8 cellular contexts compared by ENCODE assay signal in the genomic region with DNA sequence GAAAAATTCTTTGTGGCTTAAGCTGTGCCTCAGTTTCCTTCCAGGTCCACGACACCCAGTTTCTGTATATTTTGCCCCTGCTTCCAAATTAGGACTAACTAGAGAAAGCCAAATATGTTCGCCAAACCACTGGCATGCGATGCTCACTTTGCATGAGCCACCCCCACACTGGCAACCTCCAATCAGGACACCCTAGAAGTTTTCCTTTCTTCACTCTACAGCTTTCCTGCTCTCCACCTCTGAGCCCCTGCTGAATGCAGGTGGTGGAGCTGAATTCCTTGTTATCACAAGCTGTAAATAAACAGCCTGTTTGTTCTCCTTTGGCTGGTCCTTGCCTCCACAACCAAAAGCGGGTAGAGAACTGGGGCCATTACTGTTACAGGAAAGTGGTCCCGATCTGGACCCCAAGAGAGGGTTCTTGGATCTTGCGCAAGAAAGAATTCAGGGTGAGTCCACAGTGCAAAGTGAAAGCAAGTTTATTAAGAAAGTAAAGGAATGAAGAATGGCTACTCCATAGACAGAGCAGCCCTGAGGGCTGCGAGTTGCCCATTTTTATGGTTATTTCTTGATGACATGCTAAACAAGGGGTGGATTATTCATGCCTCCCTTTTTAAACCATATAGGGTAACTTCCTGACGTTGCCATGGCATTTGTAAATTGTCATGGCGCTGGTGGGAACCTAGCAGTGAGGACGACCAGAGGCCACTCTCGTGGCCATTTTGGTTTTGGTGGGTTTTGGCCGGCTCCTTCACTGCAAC. TPM values are rescaled to one million over a fixed set of nuclear protein-coding genes. Genes with fewer than 3 reads are reported as not detected.
A peak's percentile ranks its signal among the peaks of the same experiment; 100 is the strongest.
DNase-seq lines count a peak whose midpoint lies in the region; ATAC-seq and TF ChIP-seq lines count a peak whose summit lies in the region.
"Not testable (repeated sequence)": the region's sequence is repeated elsewhere in the genome, so short reads cannot be mapped to it uniquely, and the experiment has no call there.
"Had no signal": no experiment of that assay in that cellular context is flagged by ENCODE, and none has a peak within 500 bp of the region (broad histone marks: within the 10 kb centered on the region; RNA-seq: fewer than 3 reads in every experiment).

No MANE protein-coding gene starts in this region.

- H2BK12ac ChIP-seq in trophoblast cell (ENCODE audit: low read length), result peak overlapping the region; percentile 53

- H2BK5ac ChIP-seq in trophoblast cell (ENCODE audit: low read depth, low read length, poor library complexity), result not testable (repeated sequence)

- not testable (repeated sequence) for H3K9me2 ChIP-seq in GM23338 (ENCODE audit: insufficient read depth)

- ATAC-seq in GM23338, result peak; percentile 62

- DNase-seq in GM23338 (ENCODE audit: low spot score) (peak; percentile 64), iPS-NIHi7 (ENCODE audit: extremely low spot score) (peak; percentile 56), trophoblast cell (peak; percentile 53 to 64)
- not testable (repeated sequence) for DNase-seq in HFFc6, endodermal cell
- DNase-seq in activated CD4-positive, alpha-beta T cell treated with anti-CD3 and anti-CD28 coated beads, Interleukin-2, amount 10 ng/mL, durations not matched to agents 24 days and 14 days, result peak; percentile 50

- H4K91ac ChIP-seq in trophoblast cell (ENCODE audit: low read depth, low read length), result peak overlapping the region; percentile 59

- H4K8ac ChIP-seq in trophoblast cell (ENCODE audit: low read depth, low read length), result not testable (repeated sequence)

- H3K9me3 Mint-ChIP-seq in GM23338, HFFc6: not testable (repeated sequence)
- peaks cover 11% of the 10 kb centered on the region for H3K9me3 Mint-ChIP-seq in activated CD4-positive, alpha-beta T cell treated with anti-CD3 and anti-CD28 coated beads, Interleukin-2, amount 10 ng/mL, durations not matched to agents 24 days and 14 days
- H3K9me3 Mint-ChIP-seq in endodermal cell, result peaks cover 16% of the 10 kb centered on the region

- H3K4me3 Mint-ChIP-seq in GM23338; activated CD4-positive, alpha-beta T cell treated with anti-CD3 and anti-CD28 coated beads, Interleukin-2, amount 10 ng/mL, durations not matched to agents 24 days and 14 days; endodermal cell: not testable (repeated sequence)
- peak overlapping the region; percentile 10; the same call in 1 of the 2 replicates for H3K4me3 Mint-ChIP-seq in HFFc6

- 84% methylated on average over 12 of the region's 12 CpGs for WGBS in HUES64
- WGBS in endodermal cell (ENCODE audit: insufficient coverage in 1 of 2, insufficient read length in 1 of 2), 2 experiments, result 88 to 90% methylated on average over 9 to 12 of the region's 12 CpGs
- WGBS in trophoblast cell (ENCODE audit: extremely low coverage, insufficient coverage, insufficient read length), result no CpG with 5 or more reads among the region's 12 CpGs

- H3K4me1 ChIP-seq in GM23338 (ENCODE audit: insufficient read depth) (peaks cover 17% of the 10 kb centered on the region), HUES64 (ENCODE audit: insufficient read depth, low read length) (peaks cover 28% of the 10 kb centered on the region), trophoblast cell (ENCODE audit: control insufficient read depth in 1 of 2, insufficient read depth in 2 of 2, low read length in 2 of 2) (peaks cover 9 to 15% of the 10 kb centered on the region in 2 experiments)
- not testable (repeated sequence) for H3K4me1 ChIP-seq in endodermal cell (ENCODE audit: control insufficient read depth, insufficient read depth, low read length)

- H2AFZ ChIP-seq in GM23338; trophoblast cell (ENCODE audit: insufficient read depth, low read length, poor library complexity): not testable (repeated sequence)

- H3K27me3 ChIP-seq in GM23338 (ENCODE audit: insufficient read depth) (peaks cover 30% of the 10 kb centered on the region), HUES64 (ENCODE audit: insufficient read depth, low read length) (peaks cover 29% of the 10 kb centered on the region), endodermal cell (ENCODE audit: control insufficient read depth, insufficient read depth, low read length, poor library complexity, severe bottlenecking) (peaks cover 23% of the 10 kb centered on the region)
- not testable (repeated sequence) for H3K27me3 ChIP-seq in trophoblast cell (ENCODE audit: insufficient read depth, low read length)

- not testable (repeated sequence) for H3K18ac ChIP-seq in trophoblast cell (ENCODE audit: low read length)

- not testable (repeated sequence) for H3K79me1 ChIP-seq in trophoblast cell (ENCODE audit: low read length)

- H3K27me3 Mint-ChIP-seq in GM23338 (ENCODE audit: insufficient read depth, low read depth, poor library complexity) (peaks cover 21% of the 10 kb centered on the region), HFFc6 (ENCODE audit: insufficient read depth) (peaks cover 12% of the 10 kb centered on the region), endodermal cell (ENCODE audit: insufficient read depth) (peaks cover 27% of the 10 kb centered on the region)
- H3K27me3 Mint-ChIP-seq in activated CD4-positive, alpha-beta T cell treated with anti-CD3 and anti-CD28 coated beads, Interleukin-2, amount 10 ng/mL, durations not matched to agents 24 days and 14 days, result peaks cover 60% of the 10 kb centered on the region

- not testable (repeated sequence) for H3F3A ChIP-seq in GM23338 (replicated peaks; ENCODE audit: low read depth)

- H4K12ac ChIP-seq in trophoblast cell (ENCODE audit: low read depth, low read length), result not testable (repeated sequence)

- H3K4me3 ChIP-seq in GM23338; HUES64 (ENCODE audit: low read length); endodermal cell (ENCODE audit: low read length); trophoblast cell (ENCODE audit: low read depth, low read length): not testable (repeated sequence)

- not testable (repeated sequence) for H3K14ac ChIP-seq in trophoblast cell (ENCODE audit: low read length)

- H3K36me3 Mint-ChIP-seq in GM23338 (ENCODE audit: low read depth), result peaks cover 10% of the 10 kb centered on the region; the same call in 2 of the 3 replicates
- not testable (repeated sequence) for H3K36me3 Mint-ChIP-seq in HFFc6 (ENCODE audit: low read depth); activated CD4-positive, alpha-beta T cell treated with anti-CD3 and anti-CD28 coated beads, Interleukin-2, amount 10 ng/mL, durations not matched to agents 24 days and 14 days (ENCODE audit: low read depth)
- H3K36me3 Mint-ChIP-seq in endodermal cell (ENCODE audit: low read depth), result peaks cover 12% of the 10 kb centered on the region

- H3K79me2 ChIP-seq in GM23338 (replicated peaks; ENCODE audit: insufficient read depth); trophoblast cell (ENCODE audit: control insufficient read depth, insufficient read depth, low read length, poor library complexity): not testable (repeated sequence)

- H2BK120ac ChIP-seq in trophoblast cell (ENCODE audit: insufficient read depth, low read length, poor library complexity), result peak overlapping the region; percentile 78

- not testable (repeated sequence) for TF ChIP-seq CTCF in GM23338 (conservative IDR thresholded peaks at IDR 0.05; ENCODE audit: low read depth in 2 of 2); HFFc6 (IDR thresholded peaks at IDR 0.05); endodermal cell (conservative IDR thresholded peaks at IDR 0.05)

- not testable (repeated sequence) for H3K9me3 ChIP-seq in HUES64 (ENCODE audit: insufficient read depth, low read depth, low read length); trophoblast cell (ENCODE audit: insufficient read depth, low read depth, low read length)
- peaks cover 13% of the 10 kb centered on the region for H3K9me3 ChIP-seq in endodermal cell (ENCODE audit: control insufficient read depth, low read length)

- H3K23ac ChIP-seq in trophoblast cell (ENCODE audit: low read length), result not testable (repeated sequence)

- H3K27ac ChIP-seq in GM23338 (ENCODE audit: low read depth) (peak overlapping the region; percentile 87), HUES64 (ENCODE audit: low read depth, low read length) (peak overlapping the region; percentile 74; the same call in 1 of the 2 replicates)
- not testable (repeated sequence) for H3K27ac ChIP-seq in endodermal cell (ENCODE audit: low read depth, low read length); trophoblast cell (ENCODE audit: low read depth, low read length)

- H3K4ac ChIP-seq in trophoblast cell (ENCODE audit: low read depth, low read length), result not testable (repeated sequence)

- intact Hi-C loops in activated CD4-positive, alpha-beta T cell treated with anti-CD3 and anti-CD28 coated beads, Interleukin-2, amount 10 ng/mL, durations not matched to agents 24 days and 14 days (cut with micrococcal nuclease), result loop anchor here (10.0 kb wide), 2 partner anchors 815 to 1415 kb away; no protein-coding TSS in a partner anchor

- peak overlapping the region; percentile 34; the same call in 1 of the 2 replicates for H3K27ac Mint-ChIP-seq in GM23338
- H3K27ac Mint-ChIP-seq in HFFc6; activated CD4-positive, alpha-beta T cell treated with anti-CD3 and anti-CD28 coated beads, Interleukin-2, amount 10 ng/mL, durations not matched to agents 24 days and 14 days: not testable (repeated sequence)
- H3K27ac Mint-ChIP-seq in endodermal cell, result peak overlapping the region; percentile 22

- H3K9ac ChIP-seq in HUES64 (ENCODE audit: low read depth, low read length); endodermal cell (ENCODE audit: extremely low read depth, low read length, poor library complexity, severe bottlenecking); trophoblast cell (ENCODE audit: low read length): not testable (repeated sequence)

- H3K36me3 ChIP-seq in GM23338 (ENCODE audit: insufficient read depth); HUES64 (ENCODE audit: insufficient read depth, low read length); endodermal cell (ENCODE audit: control insufficient read depth, insufficient read depth, low read length); trophoblast cell (ENCODE audit: control insufficient read depth in 1 of 2, insufficient read depth in 2 of 2, low read length in 2 of 2): not testable (repeated sequence)

- H2AK5ac ChIP-seq in trophoblast cell (ENCODE audit: low read length), result not testable (repeated sequence)

- H3K4me1 Mint-ChIP-seq in GM23338 (peaks cover 47% of the 10 kb centered on the region), endodermal cell (peaks cover 23% of the 10 kb centered on the region)
- not testable (repeated sequence) for H3K4me1 Mint-ChIP-seq in HFFc6 (ENCODE audit: low read depth)
- H3K4me1 Mint-ChIP-seq in activated CD4-positive, alpha-beta T cell treated with anti-CD3 and anti-CD28 coated beads, Interleukin-2, amount 10 ng/mL, durations not matched to agents 24 days and 14 days, result peaks cover 19% of the 10 kb centered on the region

- not testable (repeated sequence) for H4K20me1 ChIP-seq in GM23338 (replicated peaks; ENCODE audit: insufficient read depth)

- H3K4me2 ChIP-seq in GM23338, result peak overlapping the region; percentile 36; the same call in 1 of the 2 replicates
- H3K4me2 ChIP-seq in trophoblast cell (ENCODE audit: low read length), result not testable (repeated sequence)

RNA-seq across cellular contexts. Expression of a gene that starts 20.9 kb away (rescaled TPM):
- total RNA-seq in GM23338 (2014; rRNA removed; shearing (Covaris generic)), result 0.56 TPM in 1 of 2 replicates, not detected in the other
- polyA plus RNA-seq in GM23338 (2016; fragmentation: Nextera tagmentation; extraction: Ambion mirVana), result 2.0 and 2.2 TPM in 2 replicates
- 1 to 10 TPM in 4 of 6 experiments, under 1 TPM in 2; 0.94 to 2.5 (median 1.4) TPM for total RNA-seq in HFFc6 (2021; fragmentation: NEBNext Ultra II Directional; extraction: Animal tissue kit (Norgen Biotek cat#: 25700))
- polyA plus RNA-seq in HUES64 (2013, experiment 1 of 2), result 0.75 TPM
- polyA plus RNA-seq in HUES64 (2013, experiment 2 of 2), result 1.0 TPM
- total RNA-seq in activated CD4-positive, alpha-beta T cell treated with anti-CD3 and anti-CD28 coated beads, Interleukin-2, amount 10 ng/mL, durations not matched to agents 24 days and 14 days, result 2.3 and 2.4 TPM in 2 replicates
- 1 to 10 TPM; 1.1 to 2.5 TPM for total RNA-seq in endodermal cell
- 1.4 TPM for polyA plus RNA-seq in endodermal cell (2013, experiment 1 of 2)
- polyA plus RNA-seq in endodermal cell (2013, experiment 2 of 2), result 2.0 TPM
- polyA plus RNA-seq in trophoblast cell (2013), result 1.4 and 1.6 TPM in 2 replicates
- total RNA-seq: A172 had no signal
